1 cellular context compared by ENCODE assay signal in the genomic region with DNA sequence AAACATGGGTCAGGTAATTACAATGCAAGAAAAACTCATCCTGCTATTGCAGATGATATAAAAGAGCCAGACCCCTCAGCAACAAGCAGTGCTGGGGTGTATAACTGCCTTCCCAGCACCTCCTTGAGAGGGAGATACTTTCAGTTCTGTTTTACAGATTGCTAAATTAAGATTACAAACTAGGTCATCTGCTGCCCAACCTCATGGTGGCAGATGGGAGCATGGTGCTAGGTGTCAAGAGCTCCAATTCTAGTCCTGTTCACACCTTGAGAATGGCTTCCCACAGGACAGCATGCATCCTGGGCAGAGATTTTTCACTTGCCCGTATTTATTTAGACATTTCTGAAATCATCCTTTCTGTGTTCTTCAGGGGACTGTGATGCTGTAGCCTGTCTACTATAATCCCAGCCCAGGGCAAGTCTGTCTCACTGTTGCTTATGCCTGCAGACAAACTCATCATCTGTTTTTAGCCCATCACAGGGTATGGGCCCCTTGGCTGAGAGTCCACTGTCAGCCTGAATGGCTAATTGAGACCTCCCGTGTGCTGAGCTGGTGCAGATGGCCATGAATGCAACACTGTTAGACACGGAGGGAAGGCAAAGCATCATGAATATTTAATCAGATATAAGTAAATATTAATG.
TF ChIP-seq lines count a peak whose summit lies in the region.

No MANE protein-coding gene starts in this region.

TF ChIP-seq in GM12878, 131 proteins besides CTCF, POLR2A, EP300 and RAD21:
- TF ChIP-seq SMAD1 (IDR thresholded peaks at IDR 0.05; ENCODE audit: low read depth, partially characterized antibody) (no peak), NR2F1 (conservative IDR thresholded peaks at IDR 0.05) (no peak), NFIC (IDR thresholded peaks at IDR 0.05; ENCODE audit: low read depth, low read length) (no peak), TBL1XR1 (IDR thresholded peaks at IDR 0.05; ENCODE audit: low read depth, low read length) (no peak), BMI1 (IDR thresholded peaks at IDR 0.05; ENCODE audit: borderline replicate concordance) (no peak), ASH2L (IDR thresholded peaks at IDR 0.05; ENCODE audit: borderline replicate concordance, low read depth) (no peak), SPI1 (IDR thresholded peaks at IDR 0.05; ENCODE audit: borderline replicate concordance, insufficient read depth, low read depth, low read length) (no peak), GATAD2B (conservative IDR thresholded peaks at IDR 0.05; ENCODE audit: low read depth) (no peak), FOXM1 (IDR thresholded peaks at IDR 0.05; ENCODE audit: low read depth, low read length) (no peak)
- TF ChIP-seq, protein P1, sequence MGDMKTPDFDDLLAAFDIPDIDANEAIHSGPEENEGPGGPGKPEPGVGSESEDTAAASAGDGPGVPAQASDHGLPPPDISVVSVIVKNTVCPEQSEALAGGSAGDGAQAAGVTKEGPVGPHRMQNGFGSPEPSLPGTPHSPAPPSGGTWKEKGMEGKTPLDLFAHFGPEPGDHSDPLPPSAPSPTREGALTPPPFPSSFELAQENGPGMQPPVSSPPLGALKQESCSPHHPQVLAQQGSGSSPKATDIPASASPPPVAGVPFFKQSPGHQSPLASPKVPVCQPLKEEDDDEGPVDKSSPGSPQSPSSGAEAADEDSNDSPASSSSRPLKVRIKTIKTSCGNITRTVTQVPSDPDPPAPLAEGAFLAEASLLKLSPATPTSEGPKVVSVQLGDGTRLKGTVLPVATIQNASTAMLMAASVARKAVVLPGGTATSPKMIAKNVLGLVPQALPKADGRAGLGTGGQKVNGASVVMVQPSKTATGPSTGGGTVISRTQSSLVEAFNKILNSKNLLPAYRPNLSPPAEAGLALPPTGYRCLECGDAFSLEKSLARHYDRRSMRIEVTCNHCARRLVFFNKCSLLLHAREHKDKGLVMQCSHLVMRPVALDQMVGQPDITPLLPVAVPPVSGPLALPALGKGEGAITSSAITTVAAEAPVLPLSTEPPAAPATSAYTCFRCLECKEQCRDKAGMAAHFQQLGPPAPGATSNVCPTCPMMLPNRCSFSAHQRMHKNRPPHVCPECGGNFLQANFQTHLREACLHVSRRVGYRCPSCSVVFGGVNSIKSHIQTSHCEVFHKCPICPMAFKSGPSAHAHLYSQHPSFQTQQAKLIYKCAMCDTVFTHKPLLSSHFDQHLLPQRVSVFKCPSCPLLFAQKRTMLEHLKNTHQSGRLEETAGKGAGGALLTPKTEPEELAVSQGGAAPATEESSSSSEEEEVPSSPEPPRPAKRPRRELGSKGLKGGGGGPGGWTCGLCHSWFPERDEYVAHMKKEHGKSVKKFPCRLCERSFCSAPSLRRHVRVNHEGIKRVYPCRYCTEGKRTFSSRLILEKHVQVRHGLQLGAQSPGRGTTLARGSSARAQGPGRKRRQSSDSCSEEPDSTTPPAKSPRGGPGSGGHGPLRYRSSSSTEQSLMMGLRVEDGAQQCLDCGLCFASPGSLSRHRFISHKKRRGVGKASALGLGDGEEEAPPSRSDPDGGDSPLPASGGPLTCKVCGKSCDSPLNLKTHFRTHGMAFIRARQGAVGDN (IDR thresholded peaks at IDR 0.05) = no peak
- TF ChIP-seq, protein P2, sequence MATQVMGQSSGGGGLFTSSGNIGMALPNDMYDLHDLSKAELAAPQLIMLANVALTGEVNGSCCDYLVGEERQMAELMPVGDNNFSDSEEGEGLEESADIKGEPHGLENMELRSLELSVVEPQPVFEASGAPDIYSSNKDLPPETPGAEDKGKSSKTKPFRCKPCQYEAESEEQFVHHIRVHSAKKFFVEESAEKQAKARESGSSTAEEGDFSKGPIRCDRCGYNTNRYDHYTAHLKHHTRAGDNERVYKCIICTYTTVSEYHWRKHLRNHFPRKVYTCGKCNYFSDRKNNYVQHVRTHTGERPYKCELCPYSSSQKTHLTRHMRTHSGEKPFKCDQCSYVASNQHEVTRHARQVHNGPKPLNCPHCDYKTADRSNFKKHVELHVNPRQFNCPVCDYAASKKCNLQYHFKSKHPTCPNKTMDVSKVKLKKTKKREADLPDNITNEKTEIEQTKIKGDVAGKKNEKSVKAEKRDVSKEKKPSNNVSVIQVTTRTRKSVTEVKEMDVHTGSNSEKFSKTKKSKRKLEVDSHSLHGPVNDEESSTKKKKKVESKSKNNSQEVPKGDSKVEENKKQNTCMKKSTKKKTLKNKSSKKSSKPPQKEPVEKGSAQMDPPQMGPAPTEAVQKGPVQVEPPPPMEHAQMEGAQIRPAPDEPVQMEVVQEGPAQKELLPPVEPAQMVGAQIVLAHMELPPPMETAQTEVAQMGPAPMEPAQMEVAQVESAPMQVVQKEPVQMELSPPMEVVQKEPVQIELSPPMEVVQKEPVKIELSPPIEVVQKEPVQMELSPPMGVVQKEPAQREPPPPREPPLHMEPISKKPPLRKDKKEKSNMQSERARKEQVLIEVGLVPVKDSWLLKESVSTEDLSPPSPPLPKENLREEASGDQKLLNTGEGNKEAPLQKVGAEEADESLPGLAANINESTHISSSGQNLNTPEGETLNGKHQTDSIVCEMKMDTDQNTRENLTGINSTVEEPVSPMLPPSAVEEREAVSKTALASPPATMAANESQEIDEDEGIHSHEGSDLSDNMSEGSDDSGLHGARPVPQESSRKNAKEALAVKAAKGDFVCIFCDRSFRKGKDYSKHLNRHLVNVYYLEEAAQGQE (IDR thresholded peaks at IDR 0.05; ENCODE audit: low read depth, low read length) = no peak
- TF ChIP-seq, protein P3, sequence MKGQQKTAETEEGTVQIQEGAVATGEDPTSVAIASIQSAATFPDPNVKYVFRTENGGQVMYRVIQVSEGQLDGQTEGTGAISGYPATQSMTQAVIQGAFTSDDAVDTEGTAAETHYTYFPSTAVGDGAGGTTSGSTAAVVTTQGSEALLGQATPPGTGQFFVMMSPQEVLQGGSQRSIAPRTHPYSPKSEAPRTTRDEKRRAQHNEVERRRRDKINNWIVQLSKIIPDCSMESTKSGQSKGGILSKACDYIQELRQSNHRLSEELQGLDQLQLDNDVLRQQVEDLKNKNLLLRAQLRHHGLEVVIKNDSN (IDR thresholded peaks at IDR 0.05; ENCODE audit: borderline replicate concordance, extremely low read length, insufficient read depth, low read depth, low read length) = no peak
- TF ChIP-seq, protein P4, sequence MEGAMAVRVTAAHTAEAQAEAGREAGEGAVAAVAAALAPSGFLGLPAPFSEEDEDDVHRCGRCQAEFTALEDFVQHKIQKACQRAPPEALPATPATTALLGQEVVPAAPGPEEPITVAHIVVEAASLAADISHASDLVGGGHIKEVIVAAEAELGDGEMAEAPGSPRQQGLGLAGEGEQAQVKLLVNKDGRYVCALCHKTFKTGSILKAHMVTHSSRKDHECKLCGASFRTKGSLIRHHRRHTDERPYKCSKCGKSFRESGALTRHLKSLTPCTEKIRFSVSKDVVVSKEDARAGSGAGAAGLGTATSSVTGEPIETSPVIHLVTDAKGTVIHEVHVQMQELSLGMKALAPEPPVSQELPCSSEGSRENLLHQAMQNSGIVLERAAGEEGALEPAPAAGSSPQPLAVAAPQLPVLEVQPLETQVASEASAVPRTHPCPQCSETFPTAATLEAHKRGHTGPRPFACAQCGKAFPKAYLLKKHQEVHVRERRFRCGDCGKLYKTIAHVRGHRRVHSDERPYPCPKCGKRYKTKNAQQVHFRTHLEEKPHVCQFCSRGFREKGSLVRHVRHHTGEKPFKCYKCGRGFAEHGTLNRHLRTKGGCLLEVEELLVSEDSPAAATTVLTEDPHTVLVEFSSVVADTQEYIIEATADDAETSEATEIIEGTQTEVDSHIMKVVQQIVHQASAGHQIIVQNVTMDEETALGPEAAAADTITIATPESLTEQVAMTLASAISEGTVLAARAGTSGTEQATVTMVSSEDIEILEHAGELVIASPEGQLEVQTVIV (IDR thresholded peaks at IDR 0.05; ENCODE audit: borderline replicate concordance, partially characterized antibody) = no peak
- TF ChIP-seq, protein P5, sequence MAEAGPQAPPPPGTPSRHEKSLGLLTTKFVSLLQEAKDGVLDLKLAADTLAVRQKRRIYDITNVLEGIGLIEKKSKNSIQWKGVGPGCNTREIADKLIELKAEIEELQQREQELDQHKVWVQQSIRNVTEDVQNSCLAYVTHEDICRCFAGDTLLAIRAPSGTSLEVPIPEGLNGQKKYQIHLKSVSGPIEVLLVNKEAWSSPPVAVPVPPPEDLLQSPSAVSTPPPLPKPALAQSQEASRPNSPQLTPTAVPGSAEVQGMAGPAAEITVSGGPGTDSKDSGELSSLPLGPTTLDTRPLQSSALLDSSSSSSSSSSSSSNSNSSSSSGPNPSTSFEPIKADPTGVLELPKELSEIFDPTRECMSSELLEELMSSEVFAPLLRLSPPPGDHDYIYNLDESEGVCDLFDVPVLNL (IDR thresholded peaks at IDR 0.05; ENCODE audit: low read depth, low read length) = no peak
TF ChIP-seq in GM12878: peak in this region for 0.
